Comparison of ENCODE assay signal across 15 cellular contexts in the genomic region with DNA sequence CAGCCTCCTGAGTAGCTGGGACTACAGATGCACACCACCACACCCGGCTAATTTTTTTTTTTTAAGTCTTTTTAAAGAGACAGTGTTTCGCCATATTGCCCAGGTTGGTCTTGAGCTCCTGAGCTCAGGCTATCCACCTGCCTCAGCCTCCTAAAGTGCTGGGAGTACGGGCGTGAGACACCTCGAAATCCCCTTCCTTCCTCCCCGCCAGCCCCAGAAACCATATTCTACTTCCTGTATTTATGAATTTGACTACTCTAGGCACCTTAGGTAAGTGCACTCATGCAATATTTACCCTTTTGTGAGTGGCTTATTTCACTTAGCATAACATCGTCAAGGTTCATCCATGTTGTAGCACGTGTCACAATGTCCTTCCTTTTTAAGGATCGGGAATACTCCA. TPM values are rescaled to one million over a fixed set of nuclear protein-coding genes. Genes with fewer than 3 reads are reported as not detected.
DNase-seq lines count a peak whose midpoint lies in the region; ATAC-seq and FAIRE-seq lines count a peak whose summit lies in the region.
"Had no signal": no experiment of that assay in that cellular context is flagged by ENCODE, and none has a peak within 500 bp of the region (broad histone marks: within the 10 kb centered on the region; RNA-seq: fewer than 3 reads in every experiment).

No MANE protein-coding gene starts in this region.

- DNase-seq in activated naive CD4-positive, alpha-beta T cell treated with anti-CD3 and anti-CD28 coated beads, Interleukin-2, amount 10 ng/mL, durations not matched to agents 7 days and 5 days: peak; percentile 27
- DNase-seq in activated naive CD4-positive, alpha-beta T cell (lab: John Stamatoyannopoulos, UW): no peak
- DNase-seq in Kasumi-1 (lab: John Stamatoyannopoulos, UW) (peak; percentile 7 to 16), urothelium cell line (ENCODE audit: low spot score) (no peak), NCI-H510A treated with DMSO at 0.1 percent for 48 hours (lab: John Stamatoyannopoulos, UW) (no peak)
- DNase-seq in stimulated activated naive B cell treated with anti-CD40 and anti-IgM and Interleukin-4, amounts not matched to agents 10 μg/mL and 1 μg/mL and 100 μg/mL, for 72 hours: no peak
- DNase-seq: activated naive CD4-positive, alpha-beta T cell treated with anti-CD3 and anti-CD28 coated beads, Interleukin-2, amount 50 U/mL, for 16 hours; Calu3; effector CD8-positive, alpha-beta T cell; hypothalamus; NCI-H146; NCI-H510A; stimulated activated CD4-positive, alpha-beta T cell treated with anti-CD3 and anti-CD28 coated beads, Interleukin-4, amount 100 ng/mL, for 4 hours had no signal

- H3K27ac Mint-ChIP-seq in activated naive CD4-positive, alpha-beta T cell treated with anti-CD3 and anti-CD28 coated beads, Interleukin-2, amount 10 ng/mL, durations not matched to agents 7 days and 5 days: no peak overlapping the region
- peak overlapping the region; percentile 51 for H3K27ac Mint-ChIP-seq in activated T-helper 17 cell treated with anti-CD3 and anti-CD28 coated beads, Interleukin-2, amount 50 U/mL, for 72 hours
- no peak overlapping the region for H3K27ac Mint-ChIP-seq in stimulated activated naive B cell treated with anti-CD40 and anti-IgM and Interleukin-4, amounts not matched to agents 10 μg/mL and 1 μg/mL and 100 μg/mL, for 72 hours

- ATAC-seq in activated T-helper 17 cell treated with anti-CD3 and anti-CD28 coated beads, Interleukin-2, amount 50 U/mL, for 72 hours (replicated peaks): peak; percentile 51
- peak; percentile 62 to 72 for ATAC-seq in stimulated activated naive B cell treated with anti-CD40 and anti-IgM and Interleukin-4, amounts not matched to agents 10 μg/mL and 1 μg/mL and 100 μg/mL, for 72 hours (replicated peaks)
- no peak for ATAC-seq in GM19035 (IDR thresholded peaks at IDR 0.05; ENCODE audit: unreplicated experiment)

- no peak overlapping the region for H3K4me3 Mint-ChIP-seq in activated naive CD4-positive, alpha-beta T cell treated with anti-CD3 and anti-CD28 coated beads, Interleukin-2, amount 10 ng/mL, durations not matched to agents 7 days and 5 days
- H3K4me3 Mint-ChIP-seq in activated T-helper 17 cell treated with anti-CD3 and anti-CD28 coated beads, Interleukin-2, amount 50 U/mL, for 72 hours: peak overlapping the region; percentile 4
- H3K4me3 Mint-ChIP-seq in stimulated activated naive B cell treated with anti-CD40 and anti-IgM and Interleukin-4, amounts not matched to agents 10 μg/mL and 1 μg/mL and 100 μg/mL, for 72 hours: no peak overlapping the region

- H3K9me3 Mint-ChIP-seq in activated naive CD4-positive, alpha-beta T cell treated with anti-CD3 and anti-CD28 coated beads, Interleukin-2, amount 10 ng/mL, durations not matched to agents 7 days and 5 days: no peaks in the 10 kb centered on the region
- H3K9me3 Mint-ChIP-seq in activated T-helper 17 cell treated with anti-CD3 and anti-CD28 coated beads, Interleukin-2, amount 50 U/mL, for 72 hours: no peaks in the 10 kb centered on the region
- H3K9me3 Mint-ChIP-seq in stimulated activated naive B cell treated with anti-CD40 and anti-IgM and Interleukin-4, amounts not matched to agents 10 μg/mL and 1 μg/mL and 100 μg/mL, for 72 hours: no peaks in the 10 kb centered on the region

- H3K36me3 Mint-ChIP-seq in activated naive CD4-positive, alpha-beta T cell treated with anti-CD3 and anti-CD28 coated beads, Interleukin-2, amount 10 ng/mL, durations not matched to agents 7 days and 5 days: peaks cover 4% of the 10 kb centered on the region
- peaks cover 29% of the 10 kb centered on the region for H3K36me3 Mint-ChIP-seq in activated T-helper 17 cell treated with anti-CD3 and anti-CD28 coated beads, Interleukin-2, amount 50 U/mL, for 72 hours (ENCODE audit: low read depth)
- peaks cover 0 to 4% of the 10 kb centered on the region in 2 donors for H3K36me3 Mint-ChIP-seq in stimulated activated naive B cell treated with anti-CD40 and anti-IgM and Interleukin-4, amounts not matched to agents 10 μg/mL and 1 μg/mL and 100 μg/mL, for 72 hours

- peaks cover 23% of the 10 kb centered on the region for H3K4me1 Mint-ChIP-seq in activated naive CD4-positive, alpha-beta T cell treated with anti-CD3 and anti-CD28 coated beads, Interleukin-2, amount 10 ng/mL, durations not matched to agents 7 days and 5 days
- H3K4me1 Mint-ChIP-seq in activated T-helper 17 cell treated with anti-CD3 and anti-CD28 coated beads, Interleukin-2, amount 50 U/mL, for 72 hours: peaks cover 6% of the 10 kb centered on the region
- peaks cover 6 to 7% of the 10 kb centered on the region in 2 donors for H3K4me1 Mint-ChIP-seq in stimulated activated naive B cell treated with anti-CD40 and anti-IgM and Interleukin-4, amounts not matched to agents 10 μg/mL and 1 μg/mL and 100 μg/mL, for 72 hours

- no peak for FAIRE-seq in urothelium cell line (lab: Jason Lieb, UNC)

- CTCF ChIA-PET in activated naive CD4-positive, alpha-beta T cell treated with anti-CD3 and anti-CD28 coated beads, Interleukin-2, amount 10 ng/mL, durations not matched to agents 7 days and 5 days (lab: Charles Lee): interaction anchor here (1.8 kb wide), 1 partner anchor 57 kb away, joined by 6 read pairs; no protein-coding TSS in a partner anchor

- peaks cover 11% of the 10 kb centered on the region for H3K27me3 Mint-ChIP-seq in activated naive CD4-positive, alpha-beta T cell treated with anti-CD3 and anti-CD28 coated beads, Interleukin-2, amount 10 ng/mL, durations not matched to agents 7 days and 5 days
- no peaks in the 10 kb centered on the region for H3K27me3 Mint-ChIP-seq in activated T-helper 17 cell treated with anti-CD3 and anti-CD28 coated beads, Interleukin-2, amount 50 U/mL, for 72 hours
- peaks cover 0 to 6% of the 10 kb centered on the region in 2 donors for H3K27me3 Mint-ChIP-seq in stimulated activated naive B cell treated with anti-CD40 and anti-IgM and Interleukin-4, amounts not matched to agents 10 μg/mL and 1 μg/mL and 100 μg/mL, for 72 hours

RNA-seq across cellular contexts. Expression of gene LRP8, which starts 6.9 kb away (rescaled TPM):
- 10 to 100 TPM; 36.0 to 68.1 TPM for total RNA-seq in activated T-helper 17 cell treated with anti-CD3 and anti-CD28 coated beads, Interleukin-2, amount 50 U/mL, for 72 hours

Comparison
In these comparisons a context has a peak if more than half of its experiments do, and no peak if none do; other contexts are left out.
1. DNase-seq: peak in activated naive CD4-positive, alpha-beta T cell treated with anti-CD3 and anti-CD28 coated beads, Interleukin-2, amount 10 ng/mL, durations not matched to agents 7 days and 5 days (single experiment) and Kasumi-1 (2 of 2); none in activated naive CD4-positive, alpha-beta T cell (0 of 4), stimulated activated naive B cell treated with anti-CD40 and anti-IgM and Interleukin-4, amounts not matched to agents 10 μg/mL and 1 μg/mL and 100 μg/mL, for 72 hours (single experiment), urothelium cell line (single experiment) and NCI-H510A treated with DMSO at 0.1 percent for 48 hours (single experiment).